12 cellular contexts compared by ENCODE assay signal in genomic region chr1:202162418-202163280, GRCh38. TPM values are rescaled to one million over a fixed set of nuclear protein-coding genes. Genes with fewer than 3 reads are reported as not detected.
DNase-seq lines count a peak whose midpoint lies in the region; ATAC-seq and TF ChIP-seq lines count a peak whose summit lies in the region.
"Had no signal": no experiment of that assay in that cellular context is flagged by ENCODE, and none has a peak within 500 bp of the region (broad histone marks: within the 10 kb centered on the region; RNA-seq: fewer than 3 reads in every experiment).

No MANE protein-coding gene starts in this region.

- POLR2A ChIA-PET in activated CD8-positive, alpha-beta T cell treated with anti-CD3 and anti-CD28 coated beads, Interleukin-2, amount 10 ng/mL, durations not matched to agents 7 days and 5 days (lab: Charles Lee) = interaction anchor here (0.5 to 11.3 kb wide), 6 partner anchors 8 to 845 kb away, joined by 3 to 103 read pairs (median 10); partner anchors contain the start of genes ARL8A, PPP1R12B, TMEM183A and UBE2T

- H3K4me1 ChIP-seq in BE2C = peaks cover 3% of the 10 kb centered on the region

- no peaks in the 10 kb centered on the region for H3K36me3 ChIP-seq in BE2C
- H3K36me3 ChIP-seq: adrenal gland had no signal

- peak overlapping the region; percentile 100 for H3K27ac Mint-ChIP-seq in activated CD8-positive, alpha-beta T cell treated with anti-CD3 and anti-CD28 coated beads, Interleukin-2, amount 10 ng/mL, durations not matched to agents 7 days and 5 days
- H3K27ac Mint-ChIP-seq in memory B cell = peak overlapping the region; percentile 3

- peak overlapping the region; percentile 91 for H3K4me3 Mint-ChIP-seq in activated CD8-positive, alpha-beta T cell treated with anti-CD3 and anti-CD28 coated beads, Interleukin-2, amount 10 ng/mL, durations not matched to agents 7 days and 5 days
- peak overlapping the region; percentile 57 for H3K4me3 Mint-ChIP-seq in memory B cell

- no peaks in the 10 kb centered on the region for H3K27me3 ChIP-seq in BE2C
- H3K27me3 ChIP-seq: adrenal gland had no signal

- H3K4me1 Mint-ChIP-seq in activated CD8-positive, alpha-beta T cell treated with anti-CD3 and anti-CD28 coated beads, Interleukin-2, amount 10 ng/mL, durations not matched to agents 7 days and 5 days (ENCODE audit: low read depth) = peaks cover 82% of the 10 kb centered on the region
- H3K4me1 Mint-ChIP-seq in memory B cell = peaks cover 48% of the 10 kb centered on the region

- H3K9me3 ChIP-seq in BE2C = no peaks in the 10 kb centered on the region
- H3K9me3 ChIP-seq: adrenal gland had no signal

- CTCF ChIA-PET in activated CD8-positive, alpha-beta T cell treated with anti-CD3 and anti-CD28 coated beads, Interleukin-2, amount 10 ng/mL, durations not matched to agents 7 days and 5 days (lab: Charles Lee) = interaction anchor here (0.7 to 6.2 kb wide), 13 partner anchors 8 to 179 kb away, joined by 3 to 39 read pairs (median 5); partner anchors contain the start of genes ARL8A, LGR6 and UBE2T

- ATAC-seq in activated CD8-positive, alpha-beta T cell treated with anti-CD3 and anti-CD28 coated beads, Interleukin-2, amount 10 ng/mL, durations not matched to agents 7 days and 5 days = peak; percentile 12
- ATAC-seq in memory B cell (ENCODE audit: low read depth) = no peak
- ATAC-seq: esophagus mucosa had no signal

- peaks cover 25% of the 10 kb centered on the region for H3K36me3 Mint-ChIP-seq in activated CD8-positive, alpha-beta T cell treated with anti-CD3 and anti-CD28 coated beads, Interleukin-2, amount 10 ng/mL, durations not matched to agents 7 days and 5 days (ENCODE audit: low read depth)
- no peaks in the 10 kb centered on the region for H3K36me3 Mint-ChIP-seq in memory B cell

- intact Hi-C loops in cardiac septum (cut with DNase I) = no loop called here

- no peak for TF ChIP-seq CTCF in BE2C (IDR thresholded peaks at IDR 0.05; ENCODE audit: low read depth, low read length)

- peak; percentile 33 for DNase-seq in stimulated activated CD4-positive, alpha-beta T cell treated with anti-CD3 and anti-CD28 coated beads, Interleukin-4, amount 100 ng/mL, for 24 hours
- DNase-seq in stimulated activated CD4-positive, alpha-beta T cell treated with anti-CD3 and anti-CD28 coated beads, Interleukin-2, amount 100 ng/mL, for 48 hours = no peak
- peak; percentile 55 for DNase-seq in activated CD8-positive, alpha-beta T cell treated with anti-CD3 and anti-CD28 coated beads, Interleukin-2, amount 10 ng/mL, durations not matched to agents 7 days and 5 days
- DNase-seq in memory B cell (ENCODE audit: low spot score in 2 of 2) = no peak
- DNase-seq in NCI-H524 (lab: John Stamatoyannopoulos, UW) = no peak
- no peak for DNase-seq in BE2C
- DNase-seq in cardiac septum (ENCODE audit: low spot score) = no peak
- DNase-seq in SHP77 treated with DMSO at 0.1 percent for 48 hours (lab: John Stamatoyannopoulos, UW) = no peak

- no peaks in the 10 kb centered on the region for H3K27me3 Mint-ChIP-seq in activated CD8-positive, alpha-beta T cell treated with anti-CD3 and anti-CD28 coated beads, Interleukin-2, amount 10 ng/mL, durations not matched to agents 7 days and 5 days (ENCODE audit: low read depth)
- H3K27me3 Mint-ChIP-seq in memory B cell = no peaks in the 10 kb centered on the region

- no peak overlapping the region for H3K4me3 ChIP-seq in BE2C (ENCODE audit: low read depth, low read length)
- H3K4me3 ChIP-seq: adrenal gland, SK-N-MC had no signal

- H3K9me3 Mint-ChIP-seq in activated CD8-positive, alpha-beta T cell treated with anti-CD3 and anti-CD28 coated beads, Interleukin-2, amount 10 ng/mL, durations not matched to agents 7 days and 5 days (ENCODE audit: insufficient read depth) = no peaks in the 10 kb centered on the region
- no peaks in the 10 kb centered on the region for H3K9me3 Mint-ChIP-seq in memory B cell

RNA-seq across cellular contexts. Expression of gene PTPN7, which starts 2.2 kb away (rescaled TPM):
- 100 to 1,000 TPM; 242 to 255 TPM for total RNA-seq in activated CD8-positive, alpha-beta T cell treated with anti-CD3 and anti-CD28 coated beads, Interleukin-2, amount 10 ng/mL, durations not matched to agents 7 days and 5 days
- 0.37 TPM for polyA plus RNA-seq in BE2C (2012; ENCODE audit: insufficient read depth, insufficient read length, low read depth)
- 1.2 TPM for total RNA-seq in cardiac septum
- polyA plus RNA-seq: BJ had no signal

RNA-seq across cellular contexts. Expression of gene ARL8A, which starts 18.1 kb away (rescaled TPM):
- 10 to 100 TPM; 39.7 to 42.0 TPM for total RNA-seq in activated CD8-positive, alpha-beta T cell treated with anti-CD3 and anti-CD28 coated beads, Interleukin-2, amount 10 ng/mL, durations not matched to agents 7 days and 5 days
- polyA plus RNA-seq in BE2C (2012; ENCODE audit: insufficient read depth, insufficient read length, low read depth) = 71.3 TPM
- total RNA-seq in cardiac septum = 74.5 TPM

RNA-seq across cellular contexts. Expression of gene LGR6, which starts 30.9 kb away (rescaled TPM):
- total RNA-seq in activated CD8-positive, alpha-beta T cell treated with anti-CD3 and anti-CD28 coated beads, Interleukin-2, amount 10 ng/mL, durations not matched to agents 7 days and 5 days = under 1 TPM in 1 of 2 experiments, not detected in 1; 0.08 TPM
- not detected for polyA plus RNA-seq in BE2C (2012; ENCODE audit: insufficient read depth, insufficient read length, low read depth)
- 0.86 TPM for total RNA-seq in cardiac septum
- polyA plus RNA-seq: BJ had no signal

RNA-seq across cellular contexts. Expression of gene GPR37L1, which starts 39.9 kb away (rescaled TPM):
- total RNA-seq in activated CD8-positive, alpha-beta T cell treated with anti-CD3 and anti-CD28 coated beads, Interleukin-2, amount 10 ng/mL, durations not matched to agents 7 days and 5 days = not detected
- polyA plus RNA-seq in BE2C (2012; ENCODE audit: insufficient read depth, insufficient read length, low read depth) = 0.25 TPM
- total RNA-seq in cardiac septum = not detected
- polyA plus RNA-seq: BJ had no signal

Comparison
In these comparisons a context has a peak if more than half of its experiments do, and no peak if none do; other contexts are left out.
1. DNase-seq: peak in stimulated activated CD4-positive, alpha-beta T cell treated with anti-CD3 and anti-CD28 coated beads, Interleukin-4, amount 100 ng/mL, for 24 hours (single experiment) and activated CD8-positive, alpha-beta T cell treated with anti-CD3 and anti-CD28 coated beads, Interleukin-2, amount 10 ng/mL, durations not matched to agents 7 days and 5 days (single experiment); none in stimulated activated CD4-positive, alpha-beta T cell treated with anti-CD3 and anti-CD28 coated beads, Interleukin-2, amount 100 ng/mL, for 48 hours (0 of 2), memory B cell (0 of 2), NCI-H524 (0 of 2), BE2C (single experiment), cardiac septum (single experiment) and SHP77 treated with DMSO at 0.1 percent for 48 hours (single experiment).
2. RNA of gene PTPN7, which starts 2.2 kb away (total RNA-seq): 242 to 255 TPM in activated CD8-positive, alpha-beta T cell treated with anti-CD3 and anti-CD28 coated beads, Interleukin-2, amount 10 ng/mL, durations not matched to agents 7 days and 5 days; 1.2 TPM in cardiac septum (single experiment); every median in the first group is over 100 times any median in the second.